Comparison of ENCODE assay signal across 19 cellular contexts in the genomic region with DNA sequence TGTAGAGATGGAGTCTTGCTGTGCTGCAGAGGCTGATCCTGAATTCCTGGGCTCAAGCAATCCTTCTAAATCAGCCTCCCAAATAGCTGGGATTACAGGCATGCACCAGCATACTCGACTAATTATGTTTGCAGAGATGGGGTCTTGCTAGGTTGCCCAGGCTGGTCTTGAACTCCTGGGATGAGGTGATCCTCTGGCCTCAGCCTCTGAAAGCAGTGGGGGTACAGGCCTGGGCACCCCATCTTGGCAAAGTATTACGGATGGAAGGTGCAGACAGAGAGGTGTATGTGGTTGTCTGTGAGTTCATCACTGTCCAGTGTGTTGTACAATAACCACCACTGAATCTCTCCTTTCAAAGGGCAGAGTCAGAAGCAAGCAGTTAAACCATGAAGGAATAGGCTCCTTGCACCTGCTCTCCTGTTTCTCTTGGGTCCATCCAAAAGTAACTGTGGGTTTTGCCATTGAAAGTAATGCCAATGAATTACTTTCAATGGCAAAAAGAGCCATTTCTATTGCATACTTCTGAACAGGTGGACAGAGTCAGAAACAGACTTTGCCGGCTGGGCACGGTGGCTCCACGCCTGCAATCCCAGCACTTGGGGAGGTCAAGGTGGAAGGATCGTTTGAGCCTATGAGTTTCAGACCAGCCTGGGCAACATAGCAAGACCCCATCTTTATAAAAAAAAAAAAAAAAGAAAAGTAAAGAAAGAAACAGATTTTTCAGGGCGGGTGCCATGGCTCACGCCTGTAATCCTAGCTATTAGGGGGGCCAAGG. TPM values are rescaled to one million over a fixed set of nuclear protein-coding genes. Genes with fewer than 3 reads are reported as not detected.
DNase-seq lines count a peak whose midpoint lies in the region; ATAC-seq and TF ChIP-seq lines count a peak whose summit lies in the region.
"Had no signal": no experiment of that assay in that cellular context is flagged by ENCODE, and none has a peak within 500 bp of the region (broad histone marks: within the 10 kb centered on the region; RNA-seq: fewer than 3 reads in every experiment).

No MANE protein-coding gene starts in this region.

- peaks cover 4% of the 10 kb centered on the region for H3K9me3 Mint-ChIP-seq in endodermal cell

- no peaks in the 10 kb centered on the region for H3K9me2 ChIP-seq in OCI-LY1 (ENCODE audit: low read depth, low read length)

- peak; percentile 42 for DNase-seq in activated CD8-positive, alpha-beta memory T cell treated with anti-CD3 and anti-CD28 coated beads for 24 hours
- DNase-seq in activated CD8-positive, alpha-beta memory T cell treated with anti-CD3 and anti-CD28 coated beads, Interleukin-2, amount 50 U/mL, for 4 hours = no peak
- DNase-seq in endodermal cell = peak; percentile 19
- peak; percentile 21 for DNase-seq in stimulated activated CD8-positive, alpha-beta memory T cell treated with anti-CD3 and anti-CD28 coated beads, Interleukin-4, amount 100 ng/mL, for 48 hours
- no peak for DNase-seq in cerebellar nuclear complex (lab: John Stamatoyannopoulos, UW)
- no peak for DNase-seq in HCEC 1CT
- DNase-seq: DMS 273 treated with DMSO at 0.1 percent for 48 hours, EL, NCI-H1092, NCI-H1694 treated with DMSO at 0.1 percent for 48 hours, NCI-H345, NCI-H69, PC-3 had no signal

- H3K9me3 ChIP-seq in OCI-LY1 (ENCODE audit: low read length) (no peaks in the 10 kb centered on the region), endodermal cell (ENCODE audit: control insufficient read depth, low read length) (no peaks in the 10 kb centered on the region)
- H3K9me3 ChIP-seq: BLaER1 treated with 17β-estradiol and CSF1 and Interleukin-3, amounts not matched to agents 10 nM and 100 nM; HAP-1 had no signal

- H3K4me3 ChIP-seq in OCI-LY1 (ENCODE audit: low read depth, low read length, poor library complexity, severe bottlenecking) (no peak overlapping the region), endodermal cell (ENCODE audit: low read length) (no peak overlapping the region)
- H3K4me3 ChIP-seq: BLaER1 treated with 17β-estradiol and CSF1 and Interleukin-3, amounts not matched to agents 10 nM and 100 nM; HAP-1 had no signal

- no peak overlapping the region for H2AFZ ChIP-seq in OCI-LY1 (ENCODE audit: low read length)

- no peaks in the 10 kb centered on the region for H3K36me3 Mint-ChIP-seq in endodermal cell (ENCODE audit: low read depth)

- H3K27me3 Mint-ChIP-seq in endodermal cell (ENCODE audit: insufficient read depth) = no peaks in the 10 kb centered on the region

- H3K27me3 ChIP-seq in OCI-LY1 (ENCODE audit: insufficient read depth, low read length) (no peaks in the 10 kb centered on the region), endodermal cell (ENCODE audit: control insufficient read depth, insufficient read depth, low read length, poor library complexity, severe bottlenecking) (no peaks in the 10 kb centered on the region)
- H3K27me3 ChIP-seq: BLaER1 treated with 17β-estradiol and CSF1 and Interleukin-3, amounts not matched to agents 10 nM and 100 nM had no signal

- H3K9ac ChIP-seq in OCI-LY1 (ENCODE audit: low read length) (no peak overlapping the region), endodermal cell (ENCODE audit: extremely low read depth, low read length, poor library complexity, severe bottlenecking) (no peak overlapping the region)
- H3K9ac ChIP-seq: BLaER1 treated with 17β-estradiol and CSF1 and Interleukin-3, amounts not matched to agents 10 nM and 100 nM had no signal

- H3K4me1 ChIP-seq in OCI-LY1 (ENCODE audit: insufficient read depth, low read length, severe bottlenecking) (peaks cover 27% of the 10 kb centered on the region), endodermal cell (ENCODE audit: control insufficient read depth, insufficient read depth, low read length) (no peaks in the 10 kb centered on the region)
- H3K4me1 ChIP-seq: HAP-1 had no signal

- no peaks in the 10 kb centered on the region for H3K79me2 ChIP-seq in OCI-LY1 (ENCODE audit: insufficient read depth, low read length)

- H4K20me1 ChIP-seq in OCI-LY1 (ENCODE audit: insufficient read depth, low read length) = no peaks in the 10 kb centered on the region
- H4K20me1 ChIP-seq: BLaER1 treated with 17β-estradiol and CSF1 and Interleukin-3, amounts not matched to agents 10 nM and 100 nM had no signal

- no peaks in the 10 kb centered on the region for H3K4me1 Mint-ChIP-seq in endodermal cell

- TF ChIP-seq CTCF in OCI-LY1 (IDR thresholded peaks at IDR 0.05; ENCODE audit: low read length) = no peak
- no peak for TF ChIP-seq CTCF in endodermal cell (conservative IDR thresholded peaks at IDR 0.05)

- H3K27ac Mint-ChIP-seq in endodermal cell = no peak overlapping the region

- WGBS in endodermal cell (ENCODE audit: insufficient coverage in 1 of 2, insufficient read length in 1 of 2), 2 experiments = 87 to 95% methylated on average over 4 to 7 of the region's 8 CpGs

- no peak overlapping the region for H3K4me3 Mint-ChIP-seq in endodermal cell

- no peak overlapping the region for H3K4me2 ChIP-seq in OCI-LY1 (ENCODE audit: low read length)
- H3K4me2 ChIP-seq: BLaER1 treated with 17β-estradiol and CSF1 and Interleukin-3, amounts not matched to agents 10 nM and 100 nM had no signal

- no peak for ATAC-seq in GM21619 (IDR thresholded peaks at IDR 0.05; ENCODE audit: unreplicated experiment)
- ATAC-seq: PC-3 had no signal

- no peaks in the 10 kb centered on the region for H3K36me3 ChIP-seq in OCI-LY1 (ENCODE audit: insufficient read depth, low read length)
- no peaks in the 10 kb centered on the region for H3K36me3 ChIP-seq in endodermal cell (ENCODE audit: control insufficient read depth, insufficient read depth, low read length)
- H3K36me3 ChIP-seq: BLaER1 treated with 17β-estradiol and CSF1 and Interleukin-3, amounts not matched to agents 10 nM and 100 nM; HAP-1 had no signal

- H3K27ac ChIP-seq in OCI-LY1 (ENCODE audit: low read depth, low read length, poor library complexity, severe bottlenecking) (peak overlapping the region; percentile 38), endodermal cell (ENCODE audit: low read depth, low read length) (no peak overlapping the region)
- H3K27ac ChIP-seq: BLaER1 treated with 17β-estradiol and CSF1 and Interleukin-3, amounts not matched to agents 10 nM and 100 nM had no signal

- peaks cover 9% of the 10 kb centered on the region; the same call in 1 of the 2 replicates for H3F3A ChIP-seq in OCI-LY1 (ENCODE audit: insufficient read depth, low read length)

RNA-seq across cellular contexts. Expression of gene AKAP17A, which starts 7.0 kb away (rescaled TPM):
- total RNA-seq in endodermal cell = 10 to 100 TPM; 42.2 to 50.9 TPM
- 50.4 TPM for polyA plus RNA-seq in endodermal cell (2013, experiment 1 of 2)
- 42.1 TPM for polyA plus RNA-seq in endodermal cell (2013, experiment 2 of 2)

RNA-seq across cellular contexts. Expression of gene ASMT, which starts 30.4 kb away (rescaled TPM):
- not detected for total RNA-seq in endodermal cell
- polyA plus RNA-seq in endodermal cell (2013, experiment 1 of 2) = 0.68 TPM
- 0.83 TPM for polyA plus RNA-seq in endodermal cell (2013, experiment 2 of 2)
- total RNA-seq: A172, PC-3 had no signal

RNA-seq across cellular contexts. Expression of gene P2RY8, which starts 47.4 kb away (rescaled TPM):
- not detected for total RNA-seq in endodermal cell
- polyA plus RNA-seq in endodermal cell (2013, experiment 1 of 2) = 0.07 TPM
- polyA plus RNA-seq in endodermal cell (2013, experiment 2 of 2) = 0.04 TPM
- total RNA-seq: A172, HT-29, PC-3 had no signal

Comparison
In these comparisons a context has a peak if more than half of its experiments do, and no peak if none do; other contexts are left out.
1. DNase-seq: peak in activated CD8-positive, alpha-beta memory T cell treated with anti-CD3 and anti-CD28 coated beads for 24 hours (single experiment), endodermal cell (single experiment) and stimulated activated CD8-positive, alpha-beta memory T cell treated with anti-CD3 and anti-CD28 coated beads, Interleukin-4, amount 100 ng/mL, for 48 hours (single experiment); none in activated CD8-positive, alpha-beta memory T cell treated with anti-CD3 and anti-CD28 coated beads, Interleukin-2, amount 50 U/mL, for 4 hours (single experiment), cerebellar nuclear complex (0 of 2) and HCEC 1CT (single experiment).